Comparison of ENCODE assay signal across 15 cellular contexts in genomic region chr4:2408401-2408958, GRCh38. TPM values are rescaled to one million over a fixed set of nuclear protein-coding genes. Genes with fewer than 3 reads are reported as not detected.
DNase-seq lines count a peak whose midpoint lies in the region; ATAC-seq and TF ChIP-seq lines count a peak whose summit lies in the region.
"Had no signal": no experiment of that assay in that cellular context is flagged by ENCODE, and none has a peak within 500 bp of the region (broad histone marks: within the 10 kb centered on the region; RNA-seq: fewer than 3 reads in every experiment).

No MANE protein-coding gene starts in this region.

- no peaks in the 10 kb centered on the region for H3K9me3 ChIP-seq in A673 (ENCODE audit: low read depth, low read length, poor library complexity, severe bottlenecking)
- H3K9me3 ChIP-seq: left ventricle myocardium inferior had no signal

- H3K4me1 Mint-ChIP-seq in dendritic cell treated with granulocyte-macrophage colony-stimulating factor and Interleukin-4, amounts not matched to agents 40 ng/mL and 50 ng/mL, for 4 days (ENCODE audit: low read depth), result peaks cover 43% of the 10 kb centered on the region

- no peak overlapping the region for H3K27ac ChIP-seq in A673 (ENCODE audit: low read depth, low read length, poor library complexity, severe bottlenecking)
- H3K27ac ChIP-seq: brain microvascular endothelial cell, left ventricle myocardium inferior had no signal

- H3K4me3 Mint-ChIP-seq in dendritic cell treated with granulocyte-macrophage colony-stimulating factor and Interleukin-4, amounts not matched to agents 40 ng/mL and 50 ng/mL, for 4 days, result no peak overlapping the region
- H3K4me3 Mint-ChIP-seq: nephron progenitor cell had no signal

- H3K4me3 ChIP-seq in A673 (ENCODE audit: low read depth, low read length, poor library complexity, severe bottlenecking), result no peak overlapping the region
- H3K4me3 ChIP-seq: left ventricle myocardium inferior had no signal

- no peak for ATAC-seq in HG03432 (IDR thresholded peaks at IDR 0.05; ENCODE audit: unreplicated experiment)
- no peak for ATAC-seq in GM18907 (IDR thresholded peaks at IDR 0.05; ENCODE audit: unreplicated experiment)
- ATAC-seq in GM18502 (IDR thresholded peaks at IDR 0.05; ENCODE audit: poor library complexity, unreplicated experiment), result no peak
- ATAC-seq: sciatic nerve had no signal

- H3K27me3 Mint-ChIP-seq in dendritic cell treated with granulocyte-macrophage colony-stimulating factor and Interleukin-4, amounts not matched to agents 40 ng/mL and 50 ng/mL, for 4 days, result peaks cover 5% of the 10 kb centered on the region

- no peak for TF ChIP-seq CTCF in A673 (conservative IDR thresholded peaks at IDR 0.05; ENCODE audit: low read depth, low read length)

- POLR2A ChIA-PET in A673 (lab: Charles Lee; ENCODE audit: low non-redundant PET), result no interaction called here

- intact Hi-C loops in A673 (cut with micrococcal nuclease; ENCODE audit: unreplicated experiment), result no loop called here
- intact Hi-C loops in dendritic cell treated with granulocyte-macrophage colony-stimulating factor and Interleukin-4, amounts not matched to agents 40 ng/mL and 50 ng/mL, for 4 days (cut with micrococcal nuclease), result no loop called here

- H3K9me3 Mint-ChIP-seq in dendritic cell treated with granulocyte-macrophage colony-stimulating factor and Interleukin-4, amounts not matched to agents 40 ng/mL and 50 ng/mL, for 4 days, result no peaks in the 10 kb centered on the region
- H3K9me3 Mint-ChIP-seq: nephron progenitor cell had no signal

- H3K36me3 ChIP-seq in A673 (ENCODE audit: insufficient read depth, low read length, poor library complexity, severe bottlenecking), result no peaks in the 10 kb centered on the region
- H3K36me3 ChIP-seq: brain microvascular endothelial cell, left ventricle myocardium inferior had no signal

- no TSS peak for BruUV-seq in A673 (replicated peaks; lab: Mats Ljungman, UMichigan)

- CTCF ChIA-PET in A673 (lab: Charles Lee), result no interaction called here

- H3K27me3 ChIP-seq in A673 (replicated peaks; ENCODE audit: insufficient read depth, low read depth, low read length, poor library complexity), result no peaks in the 10 kb centered on the region

- H3K4me1 ChIP-seq in A673 (ENCODE audit: insufficient read depth, low read length, poor library complexity, severe bottlenecking), result peaks cover 12% of the 10 kb centered on the region

- H3K27ac Mint-ChIP-seq in dendritic cell treated with granulocyte-macrophage colony-stimulating factor and Interleukin-4, amounts not matched to agents 40 ng/mL and 50 ng/mL, for 4 days, result peak overlapping the region; percentile 53
- H3K27ac Mint-ChIP-seq: nephron progenitor cell had no signal

- peaks cover 7% of the 10 kb centered on the region for H3K36me3 Mint-ChIP-seq in dendritic cell treated with granulocyte-macrophage colony-stimulating factor and Interleukin-4, amounts not matched to agents 40 ng/mL and 50 ng/mL, for 4 days (ENCODE audit: low read depth)

- DNase-seq in A673 (ENCODE audit: low spot score), result peak; percentile 50
- DNase-seq in ELR (ENCODE audit: low read depth), result peak; percentile 17
- peak; percentile 15 for DNase-seq in OCI-M1 (lab: John Stamatoyannopoulos, UW)
- no peak for DNase-seq in HuH-7 (ENCODE audit: low spot score)
- DNase-seq: activated effector memory CD4-positive, alpha-beta T cell treated with anti-CD3 and anti-CD28 coated beads, Interleukin-2, amount 50 U/mL, for 16 hours; brain microvascular endothelial cell; C1 segment of cervical spinal cord; left ventricle myocardium inferior; nephron progenitor cell; Right ventricle myocardium superior had no signal

RNA-seq across cellular contexts. Expression of gene ZFYVE28, which starts 10.0 kb away (rescaled TPM):
- total RNA-seq in A673 (2021), result 7.6 and 8.6 TPM in 2 replicates

RNA-seq across cellular contexts. Expression of gene CFAP99, which starts 10.3 kb away (rescaled TPM):
- not detected in 2 replicates for total RNA-seq in A673 (2021)
- total RNA-seq: left ventricle myocardium inferior, Right ventricle myocardium superior, sciatic nerve had no signal
